ENCODE assay signal across 2 cellular contexts in genomic region chr2:158439062-158439461, GRCh38. TPM values are rescaled to one million over a fixed set of nuclear protein-coding genes. Genes with fewer than 3 reads are reported as not detected.
"Had no signal": no experiment of that assay in that cellular context is flagged by ENCODE, and none has a peak within 500 bp of the region (broad histone marks: within the 10 kb centered on the region; RNA-seq: fewer than 3 reads in every experiment).

No MANE protein-coding gene starts in this region.

RNA-seq across cellular contexts. Expression of gene CCDC148, which starts 17.5 kb away (rescaled TPM):
- total RNA-seq: Peyer's patch, T-cell had no signal
